In the genomic region with DNA sequence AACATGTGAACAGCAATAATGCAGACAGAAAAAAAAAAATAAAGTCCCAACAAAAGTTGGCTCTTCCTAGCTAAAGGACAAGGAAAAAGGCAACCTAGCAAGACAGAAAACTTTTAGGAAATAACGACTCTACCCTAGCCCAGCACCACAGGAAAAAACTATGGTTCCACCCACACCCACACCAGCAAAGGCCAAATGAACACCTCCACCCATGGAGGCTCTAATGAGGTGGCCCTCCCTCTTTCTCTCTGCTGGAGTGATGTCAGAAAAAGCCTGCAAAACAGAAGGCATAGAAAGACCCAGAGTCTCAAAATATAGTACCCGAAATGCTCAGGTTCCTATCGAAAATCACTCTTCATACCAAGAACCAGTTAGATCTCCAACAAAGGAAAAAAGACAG, we compare ENCODE assay signal across 21 cellular contexts. TPM values are rescaled to one million over a fixed set of nuclear protein-coding genes. Genes with fewer than 3 reads are reported as not detected.
DNase-seq lines count a peak whose midpoint lies in the region; ATAC-seq and TF ChIP-seq lines count a peak whose summit lies in the region.
"Had no signal": no experiment of that assay in that cellular context is flagged by ENCODE, and none has a peak within 500 bp of the region (broad histone marks: within the 10 kb centered on the region; RNA-seq: fewer than 3 reads in every experiment).

No MANE protein-coding gene starts in this region.

- intact Hi-C loops in OCI-LY7 (cut with micrococcal nuclease; ENCODE audit: unreplicated experiment), result no loop called here
- intact Hi-C loops in body of pancreas (cut with DNase I), result no loop called here

- no peak for ATAC-seq in naive B cell (ENCODE audit: low read depth in 2 of 2)
- no peak for ATAC-seq in body of pancreas
- no peak for ATAC-seq in GM21360 (IDR thresholded peaks at IDR 0.05; ENCODE audit: unreplicated experiment)

- H3K4me3 ChIP-seq in BLaER1 (no peak overlapping the region), OCI-LY7 (ENCODE audit: low read depth, low read length, poor library complexity, severe bottlenecking) (no peak overlapping the region), body of pancreas (no peak overlapping the region)
- H3K4me3 ChIP-seq: GM23248, SJCRH30 had no signal

- H3K36me3 Mint-ChIP-seq in activated CD4-positive, alpha-beta T cell treated with anti-CD3 and anti-CD28 coated beads, Interleukin-2, amount 10 ng/mL, durations not matched to agents 7 days and 5 days (ENCODE audit: low read depth), result peaks cover 14% of the 10 kb centered on the region
- peaks cover 14 to 15% of the 10 kb centered on the region in 2 donors for H3K36me3 Mint-ChIP-seq in naive B cell

- H3K27ac Mint-ChIP-seq in activated CD4-positive, alpha-beta T cell treated with anti-CD3 and anti-CD28 coated beads, Interleukin-2, amount 10 ng/mL, durations not matched to agents 7 days and 5 days, result peak overlapping the region; percentile 69
- H3K27ac Mint-ChIP-seq in naive B cell, result peak overlapping the region; percentile 62 to 95 (median 86)
- H3K27ac Mint-ChIP-seq: CD4-positive, alpha-beta T cell had no signal

- WGBS in body of pancreas, 2 donors, result 83 to 91% methylated on average over 3 of the region's 3 CpGs

- H3K27me3 Mint-ChIP-seq in activated CD4-positive, alpha-beta T cell treated with anti-CD3 and anti-CD28 coated beads, Interleukin-2, amount 10 ng/mL, durations not matched to agents 7 days and 5 days, result no peaks in the 10 kb centered on the region
- no peaks in the 10 kb centered on the region for H3K27me3 Mint-ChIP-seq in naive B cell
- H3K27me3 Mint-ChIP-seq: CD4-positive, alpha-beta T cell had no signal

- H4K20me1 ChIP-seq in BLaER1 (no peaks in the 10 kb centered on the region), OCI-LY7 (ENCODE audit: insufficient read depth, low read length) (no peaks in the 10 kb centered on the region)

- H3K36me3 ChIP-seq in BLaER1 (peaks cover 12% of the 10 kb centered on the region), OCI-LY7 (ENCODE audit: insufficient read depth, low read length) (peaks cover 34% of the 10 kb centered on the region), body of pancreas (replicated peaks in 1 of 2; ENCODE audit: insufficient read depth in 1 of 2, low read depth in 2 of 2) (no peaks in the 10 kb centered on the region)
- H3K36me3 ChIP-seq: BE2C, SJCRH30 had no signal

- H3K9ac ChIP-seq in BLaER1, result no peak overlapping the region
- H3K9ac ChIP-seq: GM23248 had no signal

- CTCF ChIA-PET in activated CD4-positive, alpha-beta T cell treated with anti-CD3 and anti-CD28 coated beads, Interleukin-2, amount 10 ng/mL, durations not matched to agents 7 days and 5 days (lab: Charles Lee), result interaction anchor here (0.6 to 1.7 kb wide), 4 partner anchors 9 to 199 kb away, joined by 3 to 4 read pairs (median 3); no protein-coding TSS in a partner anchor
- CTCF ChIA-PET in OCI-LY7 (lab: Charles Lee; ENCODE audit: unreplicated experiment), result interaction anchor here (0.7 to 1.2 kb wide), 2 partner anchors 9 to 33 kb away, joined by 4 to 5 read pairs; no protein-coding TSS in a partner anchor

- no peak for TF ChIP-seq POLR2A in body of pancreas (IDR thresholded peaks at IDR 0.05)

- no peak for TF ChIP-seq CTCF in OCI-LY7 (conservative IDR thresholded peaks at IDR 0.05; ENCODE audit: low read length)
- no peak for TF ChIP-seq CTCF in body of pancreas (IDR thresholded peaks at IDR 0.05)

- no peak overlapping the region for H2AFZ ChIP-seq in OCI-LY7 (ENCODE audit: low read length)
- H2AFZ ChIP-seq: GM23248 had no signal

- H3K4me3 Mint-ChIP-seq in activated CD4-positive, alpha-beta T cell treated with anti-CD3 and anti-CD28 coated beads, Interleukin-2, amount 10 ng/mL, durations not matched to agents 7 days and 5 days, result no peak overlapping the region
- H3K4me3 Mint-ChIP-seq in naive B cell, result peak overlapping the region in 6 of 8 donors; percentile 44 to 81 (median 63)
- H3K4me3 Mint-ChIP-seq: CD4-positive, alpha-beta T cell had no signal

- no peak overlapping the region for H3K27ac ChIP-seq in BLaER1
- peak overlapping the region; percentile 29 for H3K27ac ChIP-seq in OCI-LY7 (ENCODE audit: low read depth, low read length, poor library complexity, severe bottlenecking)
- no peak overlapping the region for H3K27ac ChIP-seq in body of pancreas
- H3K27ac ChIP-seq: GM23248, SJCRH30 had no signal

- peaks cover 4% of the 10 kb centered on the region for H3K9me3 Mint-ChIP-seq in activated CD4-positive, alpha-beta T cell treated with anti-CD3 and anti-CD28 coated beads, Interleukin-2, amount 10 ng/mL, durations not matched to agents 7 days and 5 days
- peaks cover 0 to 2% (median 0%) of the 10 kb centered on the region in 7 donors for H3K9me3 Mint-ChIP-seq in naive B cell
- H3K9me3 Mint-ChIP-seq: CD4-positive, alpha-beta T cell had no signal

- POLR2A ChIA-PET in activated CD4-positive, alpha-beta T cell treated with anti-CD3 and anti-CD28 coated beads, Interleukin-2, amount 10 ng/mL, durations not matched to agents 7 days and 5 days (lab: Charles Lee), result no interaction called here
- POLR2A ChIA-PET in OCI-LY7 (lab: Charles Lee), result interaction anchor here (0.6 to 8.1 kb wide), 14 partner anchors 11 to 811 kb away, joined by 3 to 135 read pairs (median 5); partner anchors contain the start of gene SYPL1

- H3K9me3 ChIP-seq in BLaER1, result peaks cover 26% of the 10 kb centered on the region
- peaks cover 28% of the 10 kb centered on the region; the same call in 1 of the 2 replicates for H3K9me3 ChIP-seq in OCI-LY7 (ENCODE audit: low read length)
- no peaks in the 10 kb centered on the region for H3K9me3 ChIP-seq in body of pancreas
- H3K9me3 ChIP-seq: BE2C had no signal

- H3K79me2 ChIP-seq in OCI-LY7 (ENCODE audit: insufficient read depth, low read depth, low read length), result peaks cover under 1% of the 10 kb centered on the region; the same call in 1 of the 2 replicates

- no peaks in the 10 kb centered on the region for H3K9me2 ChIP-seq in OCI-LY7 (ENCODE audit: insufficient read depth, low read length)

- H3K4me1 Mint-ChIP-seq in activated CD4-positive, alpha-beta T cell treated with anti-CD3 and anti-CD28 coated beads, Interleukin-2, amount 10 ng/mL, durations not matched to agents 7 days and 5 days, result peaks cover 9% of the 10 kb centered on the region
- H3K4me1 Mint-ChIP-seq in naive B cell, result peaks cover 62 to 92% (median 84%) of the 10 kb centered on the region in 3 donors

- H3K4me1 ChIP-seq in BLaER1 (peaks cover 12% of the 10 kb centered on the region), OCI-LY7 (ENCODE audit: insufficient read depth, low read length, poor library complexity, severe bottlenecking) (peaks cover 64% of the 10 kb centered on the region), body of pancreas (no peaks in the 10 kb centered on the region)
- H3K4me1 ChIP-seq: BE2C, SJCRH30 had no signal

- H3K4me2 ChIP-seq in BLaER1 (0 out of 2 replicates have a peak overlapping the region, but pooled peaks have one; percentile 20), OCI-LY7 (ENCODE audit: low read length) (peak overlapping the region; percentile 28)

- no TSS peak for BruUV-seq in OCI-LY7 (replicated peaks; lab: Mats Ljungman, UMichigan)

- no peak for DNase-seq in activated CD4-positive, alpha-beta T cell treated with anti-CD3 and anti-CD28 coated beads, Interleukin-2, amount 10 ng/mL, durations not matched to agents 7 days and 5 days
- no peak for DNase-seq in activated CD4-positive, alpha-beta T cell treated with anti-CD3 and anti-CD28 coated beads for 48 hours
- no peak for DNase-seq in OCI-LY7 (ENCODE audit: low spot score)
- no peak for DNase-seq in naive B cell
- no peak for DNase-seq in SHP77 treated with DMSO at 0.1 percent for 48 hours (lab: John Stamatoyannopoulos, UW)
- no peak for DNase-seq in body of pancreas
- DNase-seq: 8988T; BE2C; CD4-positive, alpha-beta T cell; DMS153; GF-D8; GM23248; HCEC 1CT; NCI-H1105; NCI-H510A; NCI-H748 treated with DMSO at 0.1 percent for 48 hours; NK-92 treated with Interleukin-12 subunit alpha and Interleukin-12 subunit beta, amount 100 ng/mL, for 24 hours; RPMI8226; SJCRH30 had no signal

- no peaks in the 10 kb centered on the region for H3K27me3 ChIP-seq in BLaER1
- no peaks in the 10 kb centered on the region for H3K27me3 ChIP-seq in body of pancreas
- H3K27me3 ChIP-seq: BE2C, SJCRH30 had no signal

RNA-seq across cellular contexts. Expression of gene SYPL1, which starts 28.4 kb away (rescaled TPM):
- total RNA-seq in activated CD4-positive, alpha-beta T cell treated with anti-CD3 and anti-CD28 coated beads, Interleukin-2, amount 10 ng/mL, durations not matched to agents 7 days and 5 days, result 10 to 100 TPM; 36.7 to 40.3 TPM
- 30.4 and 34.1 TPM in 2 replicates for total RNA-seq in OCI-LY7 (2014; rRNA removed; shearing (Covaris generic))
- total RNA-seq in OCI-LY7 (2022) (112 and 118 TPM in 2 replicates), body of pancreas (10 to 100 TPM; 35.6 to 44.1 TPM)
- 100 to 1,000 TPM; 234 to 353 (median 246) TPM for polyA plus RNA-seq in naive B cell (ENCODE audit: low read depth in 6 of 6)
